11 cellular contexts compared by ENCODE assay signal in genomic region chr11:96134622-96135021, GRCh38.
A peak's percentile ranks its signal among the peaks of the same experiment; 100 is the strongest.
DNase-seq lines count a peak whose midpoint lies in the region; ATAC-seq and TF ChIP-seq lines count a peak whose summit lies in the region.
"Had no signal": no experiment of that assay in that cellular context is flagged by ENCODE, and none has a peak within 500 bp of the region (broad histone marks: within the 10 kb centered on the region; RNA-seq: fewer than 3 reads in every experiment).

No MANE protein-coding gene starts in this region.

- TF ChIP-seq CTCF in choroid plexus epithelial cell (conservative IDR thresholded peaks at IDR 0.05; ENCODE audit: low read depth, low read length) (no peak), osteocyte (IDR thresholded peaks at IDR 0.05) (no peak)

- H3K27ac Mint-ChIP-seq in IgD-negative memory B cell (peak overlapping the region; percentile 75 to 93 (median 76)), osteocyte (ENCODE audit: unreplicated experiment) (peak overlapping the region; percentile 73)

- H3K36me3 Mint-ChIP-seq in IgD-negative memory B cell = peaks cover 2% of the 10 kb centered on the region
- no peaks in the 10 kb centered on the region for H3K36me3 Mint-ChIP-seq in osteocyte (ENCODE audit: unreplicated experiment)

- no peak overlapping the region for H3K4me3 ChIP-seq in choroid plexus epithelial cell (ENCODE audit: low read depth, low read length)
- H3K4me3 ChIP-seq: uterus had no signal

- H3K4me3 Mint-ChIP-seq in IgD-negative memory B cell (peak overlapping the region in 2 of 4 donors; percentile 2 to 20), osteocyte (ENCODE audit: unreplicated experiment) (no peak overlapping the region)

- H3K4me1 Mint-ChIP-seq in IgD-negative memory B cell (peaks cover 30 to 39% (median 33%) of the 10 kb centered on the region in 3 donors), osteocyte (ENCODE audit: unreplicated experiment) (peaks cover 45% of the 10 kb centered on the region)

- H3K9me3 Mint-ChIP-seq in IgD-negative memory B cell (no peaks in the 10 kb centered on the region), osteocyte (ENCODE audit: unreplicated experiment) (no peaks in the 10 kb centered on the region)

- DNase-seq in choroid plexus epithelial cell (ENCODE audit: low read depth) (peak; percentile 50), osteocyte (ENCODE audit: extremely low spot score, unreplicated experiment) (no peak), NCI-H146 treated with DMSO at 0.1 percent for 48 hours (lab: John Stamatoyannopoulos, UW; ENCODE audit: unreplicated experiment) (no peak), medulla oblongata (ENCODE audit: extremely low spot score) (no peak)
- DNase-seq: islet precursor cell, PC-3, uterus had no signal

- ATAC-seq in GM18519 (IDR thresholded peaks at IDR 0.05; ENCODE audit: low FRiP score, unreplicated experiment) (peak; percentile 46), GM21737 (IDR thresholded peaks at IDR 0.05; ENCODE audit: unreplicated experiment) (no peak)
- ATAC-seq: HepG2, PC-3 had no signal

- H3K27me3 Mint-ChIP-seq in IgD-negative memory B cell (no peaks in the 10 kb centered on the region), osteocyte (ENCODE audit: unreplicated experiment) (no peaks in the 10 kb centered on the region)
